In the genomic region with DNA sequence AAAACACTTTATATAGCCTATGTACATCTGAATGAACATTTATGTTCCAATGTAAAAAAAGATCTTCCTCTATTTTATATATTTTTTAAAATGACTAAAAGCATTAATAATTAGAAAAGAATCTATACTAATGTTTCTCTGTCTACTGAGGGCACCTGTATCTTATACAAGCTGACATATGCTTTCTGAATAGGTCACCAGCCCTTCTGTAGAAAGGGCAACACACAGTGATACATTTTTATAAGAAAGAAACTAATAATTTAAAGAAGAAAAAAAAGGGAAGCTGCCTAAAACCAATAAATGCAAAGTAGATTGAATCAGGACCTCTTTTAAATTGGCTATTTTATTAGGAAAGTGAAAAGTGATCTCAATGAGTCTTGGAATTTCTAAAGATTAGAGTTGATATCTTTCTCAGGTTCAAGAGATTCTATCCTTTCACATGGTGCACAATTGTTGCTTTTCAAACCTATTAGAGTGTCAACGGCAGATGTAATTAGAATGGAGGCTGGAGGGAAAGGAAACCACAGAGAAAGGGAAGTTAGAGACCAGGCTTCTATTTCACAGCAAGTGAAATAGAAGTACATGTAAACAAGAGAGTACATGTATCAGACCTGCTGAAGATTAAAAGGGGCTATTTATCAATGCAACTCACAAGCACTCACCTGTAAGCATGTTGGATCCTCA, we compare ENCODE assay signal across 10 cellular contexts. TPM values are rescaled to one million over a fixed set of nuclear protein-coding genes. Genes with fewer than 3 reads are reported as not detected.
DNase-seq lines count a peak whose midpoint lies in the region; ATAC-seq, FAIRE-seq and TF ChIP-seq lines count a peak whose summit lies in the region.
"Had no signal": no experiment of that assay in that cellular context is flagged by ENCODE, and none has a peak within 500 bp of the region (broad histone marks: within the 10 kb centered on the region; RNA-seq: fewer than 3 reads in every experiment).

No MANE protein-coding gene starts in this region.

- no peaks in the 10 kb centered on the region for H3K9me3 ChIP-seq in K562 (replicated peaks; ENCODE audit: control insufficient read depth, insufficient read depth, low read depth, low read length)
- H3K9me3 ChIP-seq in colonic mucosa: no peaks in the 10 kb centered on the region
- H3K9me3 ChIP-seq: ascending aorta had no signal

- H3K4me3 ChIP-seq in K562 (no peak overlapping the region), colonic mucosa (no peak overlapping the region)
- H3K4me3 ChIP-seq: ascending aorta had no signal

- TF ChIP-seq EP300 in K562 (IDR thresholded peaks at IDR 0.05; ENCODE audit: low read length): no peak

- POLR2A ChIA-PET in K562 (lab: Yijun Ruan, JAX): interaction anchor here (0.8 kb wide), 1 partner anchor 28 kb away, joined by 3 read pairs; no protein-coding TSS in a partner anchor

- TF ChIP-seq POLR2A in K562 (conservative IDR thresholded peaks at IDR 0.05): no peak

- H3K4me2 ChIP-seq in K562 (ENCODE audit: insufficient read depth, low read length): peak overlapping the region; percentile 8; the same call in 1 of the 2 replicates

- no peaks in the 10 kb centered on the region for H3K27me3 ChIP-seq in K562 (ENCODE audit: control insufficient read depth in 2 of 2, insufficient read depth in 2 of 2, low read length in 2 of 2)
- H3K27me3 ChIP-seq in colonic mucosa: no peaks in the 10 kb centered on the region
- H3K27me3 ChIP-seq: ascending aorta had no signal

- H3K79me2 ChIP-seq in K562 (ENCODE audit: control insufficient read depth, insufficient read depth, low read length): peaks cover 96% of the 10 kb centered on the region

- FAIRE-seq in K562 (lab: Jason Lieb, UNC): no peak

- H3K9me1 ChIP-seq in K562 (ENCODE audit: control insufficient read depth, insufficient read depth, low read length): no peaks in the 10 kb centered on the region

- in situ Hi-C loops in K562 (cut with MboI): loop anchor here (25.0 kb wide), 1 partner anchor 1309 kb away; no protein-coding TSS in a partner anchor

- ATAC-seq in GM18498 (IDR thresholded peaks at IDR 0.05; ENCODE audit: unreplicated experiment): peak; percentile 84
- peak; percentile 77 for ATAC-seq in GM21528 (IDR thresholded peaks at IDR 0.05; ENCODE audit: low FRiP score, unreplicated experiment)
- ATAC-seq in HG03520 (IDR thresholded peaks at IDR 0.05; ENCODE audit: unreplicated experiment): peak; percentile 66
- ATAC-seq in K562: no peak
- ATAC-seq: Panc1 had no signal

- H3K36me3 ChIP-seq in K562 (ENCODE audit: control insufficient read depth, insufficient read depth, low read length) (peaks cover 82% of the 10 kb centered on the region), colonic mucosa (no peaks in the 10 kb centered on the region)

- WGBS in K562 (ENCODE audit: insufficient coverage, low coverage, missing lambda C conversion rate): 43% methylated on average over 1 of the region's 1 CpG

- H3K27ac ChIP-seq in K562 (ENCODE audit: extremely low read depth, low read depth, low read length) (peak overlapping the region; percentile 13; the same call in 1 of the 3 replicates), colonic mucosa (no peak overlapping the region)

- H3K9ac ChIP-seq in K562 (ENCODE audit: insufficient read depth in 1 of 2, low read depth in 2 of 2, low read length in 2 of 2) (no peak overlapping the region), colonic mucosa (ENCODE audit: low read depth in 2 of 2, low read length in 2 of 2) (no peak overlapping the region)

- intact Hi-C loops in K562 (cut with micrococcal nuclease): loop anchor here (10.0 kb wide), 1 partner anchor 46 kb away; no protein-coding TSS in a partner anchor
- intact Hi-C loops in colonic mucosa (cut with DNase I): loop anchor here (10.0 kb wide), 1 partner anchor 306 kb away; a partner anchor contains a TSS

- no peak for TF ChIP-seq RAD21 in K562 (CRISPR knock-in tag; conservative IDR thresholded peaks at IDR 0.05 in 1 of 2, IDR thresholded peaks at IDR 0.05 in 1 of 2)

- no peaks in the 10 kb centered on the region for H4K20me1 ChIP-seq in K562 (replicated peaks; ENCODE audit: control insufficient read depth, insufficient read depth, low read length)

- peaks cover 6 to 33% of the 10 kb centered on the region in 2 experiments; a peak in 4 of 5 replicates for H3K4me1 ChIP-seq in K562 (replicated peaks in 1 of 2; ENCODE audit: control insufficient read depth in 2 of 2, insufficient read depth in 2 of 2, low read length in 2 of 2)
- no peaks in the 10 kb centered on the region for H3K4me1 ChIP-seq in colonic mucosa

- TF ChIP-seq CTCF in K562 (IDR thresholded peaks at IDR 0.05 in 2 of 3, conservative IDR thresholded peaks at IDR 0.05 in 1 of 3; ENCODE audit: insufficient read depth in 2 of 3, low read depth in 1 of 3, low read length in 3 of 3) (no peak), colonic mucosa (IDR thresholded peaks at IDR 0.05) (no peak)

- H2AFZ ChIP-seq in K562 (ENCODE audit: low read depth, low read length): no peak overlapping the region

- CTCF ChIA-PET in K562 (lab: Yijun Ruan, JAX; ENCODE audit: low intra/inter-chr PET ratio): no interaction called here

- BruUV-seq in K562 (replicated peaks; lab: Mats Ljungman, UMichigan): no TSS peak

- DNase-seq in K562 (ENCODE audit: extremely low read depth in 1 of 4, low spot score in 3 of 4) (no peak), colonic mucosa (no peak), DMS153 treated with DMSO at 0.1 percent for 48 hours (lab: John Stamatoyannopoulos, UW; ENCODE audit: unreplicated experiment) (no peak), NCI-H774 (lab: John Stamatoyannopoulos, UW) (no peak)
- no peak for DNase-seq in stimulated activated CD8-positive, alpha-beta memory T cell treated with anti-CD3 and anti-CD28 coated beads, Interleukin-4, amount 100 ng/mL, for 48 hours

TF ChIP-seq in K562, 482 proteins besides CTCF, POLR2A, EP300 and RAD21 (continues in another document):
- TF ChIP-seq, protein P1, sequence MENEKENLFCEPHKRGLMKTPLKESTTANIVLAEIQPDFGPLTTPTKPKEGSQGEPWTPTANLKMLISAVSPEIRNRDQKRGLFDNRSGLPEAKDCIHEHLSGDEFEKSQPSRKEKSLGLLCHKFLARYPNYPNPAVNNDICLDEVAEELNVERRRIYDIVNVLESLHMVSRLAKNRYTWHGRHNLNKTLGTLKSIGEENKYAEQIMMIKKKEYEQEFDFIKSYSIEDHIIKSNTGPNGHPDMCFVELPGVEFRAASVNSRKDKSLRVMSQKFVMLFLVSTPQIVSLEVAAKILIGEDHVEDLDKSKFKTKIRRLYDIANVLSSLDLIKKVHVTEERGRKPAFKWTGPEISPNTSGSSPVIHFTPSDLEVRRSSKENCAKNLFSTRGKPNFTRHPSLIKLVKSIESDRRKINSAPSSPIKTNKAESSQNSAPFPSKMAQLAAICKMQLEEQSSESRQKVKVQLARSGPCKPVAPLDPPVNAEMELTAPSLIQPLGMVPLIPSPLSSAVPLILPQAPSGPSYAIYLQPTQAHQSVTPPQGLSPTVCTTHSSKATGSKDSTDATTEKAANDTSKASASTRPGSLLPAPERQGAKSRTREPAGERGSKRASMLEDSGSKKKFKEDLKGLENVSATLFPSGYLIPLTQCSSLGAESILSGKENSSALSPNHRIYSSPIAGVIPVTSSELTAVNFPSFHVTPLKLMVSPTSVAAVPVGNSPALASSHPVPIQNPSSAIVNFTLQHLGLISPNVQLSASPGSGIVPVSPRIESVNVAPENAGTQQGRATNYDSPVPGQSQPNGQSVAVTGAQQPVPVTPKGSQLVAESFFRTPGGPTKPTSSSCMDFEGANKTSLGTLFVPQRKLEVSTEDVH (IDR thresholded peaks at IDR 0.05; ENCODE audit: low read depth, partially characterized antibody): no peak
- TF ChIP-seq GATA2 (CRISPR knock-in tag; IDR thresholded peaks at IDR 0.05) (no peak), NFE2 (IDR thresholded peaks at IDR 0.05; ENCODE audit: low read depth) (no peak)

RNA-seq across cellular contexts. Expression of a gene that starts 6.3 kb away (rescaled TPM):
- 24.4 and 41.1 TPM in 2 replicates for total RNA-seq in K562 (2011; cell fraction: chromatin; rRNA removed; ENCODE audit: low replicate concordance)
- 26.7 and 34.1 TPM in 2 replicates for total RNA-seq in K562 (2011; cell fraction: nucleolus; rRNA removed)
- total RNA-seq in K562 (2011; cell fraction: nucleoplasm; rRNA removed): 43.8 and 76.6 TPM in 2 replicates
- total RNA-seq in K562 (2014; rRNA removed) (94.4 and 128 TPM in 2 replicates), K562 (2014; rRNA removed; fragmentation: Illumina TruSeq; extraction: Trizol) (156 and 189 TPM in 2 replicates), K562 (2015; rRNA removed; fragmentation: Illumina TruSeq; extraction: Trizol) (154 and 159 TPM in 2 replicates), K562 (2021) (236 and 261 TPM in 2 replicates), colonic mucosa (100 to 1,000 TPM; 101 to 109 TPM)
- polyA plus RNA-seq in K562 (2011; rRNA removed) (189 and 191 TPM in 2 replicates), K562 (2014; fragmentation: Illumina TruSeq; extraction: Trizol) (224 and 243 TPM in 2 replicates), K562 (2014; fragmentation: Nextera tagmentation; extraction: Ambion mirVana) (10 to 100 TPM; 68.5 to 68.6 TPM), K562 (2014; rRNA removed) (133 and 148 TPM in 2 replicates)
- 69.3 and 142 TPM in 2 replicates for polyA plus RNA-seq in K562 (2011; cell fraction: cytosol; rRNA removed)
- 61.0 and 67.9 TPM in 2 replicates for polyA plus RNA-seq in K562 (2011; cell fraction: nucleus; rRNA removed)
- polyA plus RNA-seq in K562 (2012): 190 and 199 TPM in 2 replicates
- polyA minus RNA-seq in K562 (2011; rRNA and poly(A)+ RNA removed): 247 and 299 TPM in 2 replicates
- 168 and 172 TPM in 2 replicates for polyA minus RNA-seq in K562 (2011; cell fraction: cytosol; rRNA and poly(A)+ RNA removed)
- 70.3 and 88.3 TPM in 2 replicates for polyA minus RNA-seq in K562 (2011; cell fraction: nucleus; rRNA and poly(A)+ RNA removed)
